In genomic region chr1:1032428-1032827, GRCh38 we compare ENCODE assay signal across 1 cellular context.
TF ChIP-seq lines count a peak whose summit lies in the region.

No MANE protein-coding gene starts in this region.

TF ChIP-seq in GM12878, 131 proteins besides CTCF, POLR2A, EP300 and RAD21 (continues in another document):
- TF ChIP-seq EZH2 (IDR thresholded peaks at IDR 0.05; ENCODE audit: borderline replicate concordance, control insufficient read depth, low read depth, low read length) (no peak), MAX (IDR thresholded peaks at IDR 0.05; ENCODE audit: low read depth, low read length) (no peak), IRF5 (IDR thresholded peaks at IDR 0.05; ENCODE audit: borderline replicate concordance) (no peak), CREM (IDR thresholded peaks at IDR 0.05; ENCODE audit: low read depth) (no peak), SREBF1 (IDR thresholded peaks at IDR 0.05; ENCODE audit: low read length) (no peak), YBX1 (IDR thresholded peaks at IDR 0.05) (no peak), TBL1XR1 (IDR thresholded peaks at IDR 0.05; ENCODE audit: low read depth, low read length) (no peak), TCF3 (IDR thresholded peaks at IDR 0.05; ENCODE audit: borderline replicate concordance, insufficient read depth, low read depth, low read length) (0 out of 2 replicates have a peak, but pooled peaks have one; percentile 12), ZNF207 (IDR thresholded peaks at IDR 0.05; ENCODE audit: borderline replicate concordance) (no peak), GATAD2B (conservative IDR thresholded peaks at IDR 0.05; ENCODE audit: low read depth) (peak; percentile 13; the same call in 1 of the 2 replicates), BCL3 (IDR thresholded peaks at IDR 0.05; ENCODE audit: borderline replicate concordance, insufficient read depth, low read depth, low read length, poor library complexity, severe bottlenecking) (no peak), MEF2B (IDR thresholded peaks at IDR 0.05; ENCODE audit: partially characterized antibody, poor library complexity, severe bottlenecking) (no peak), TCF12 (IDR thresholded peaks at IDR 0.05; ENCODE audit: low read depth, low read length) (peak; percentile 18; the same call in 1 of the 2 replicates), STAT1 (conservative IDR thresholded peaks at IDR 0.05) (no peak), PRDM15 (CRISPR knock-in tag; IDR thresholded peaks at IDR 0.05) (no peak), NFXL1 (IDR thresholded peaks at IDR 0.05; ENCODE audit: borderline replicate concordance) (no peak), RUNX3 (IDR thresholded peaks at IDR 0.05; ENCODE audit: low read length) (no peak), ASH2L (IDR thresholded peaks at IDR 0.05; ENCODE audit: borderline replicate concordance, low read depth) (no peak), POU2F2 (IDR thresholded peaks at IDR 0.05; ENCODE audit: borderline replicate concordance, low read depth, low read length) (no peak), RELB (IDR thresholded peaks at IDR 0.05; ENCODE audit: low read depth) (no peak), ZNF592 (IDR thresholded peaks at IDR 0.05) (no peak), IRF4 (IDR thresholded peaks at IDR 0.05; ENCODE audit: low read depth, low read length) (no peak), MLLT1 (IDR thresholded peaks at IDR 0.05) (0 out of 2 replicates have a peak, but pooled peaks have one; percentile 21), ZBTB40 (IDR thresholded peaks at IDR 0.05; ENCODE audit: borderline replicate concordance) (no peak), RFX5 (IDR thresholded peaks at IDR 0.05; ENCODE audit: low read depth, low read length) (no peak), DPF2 (IDR thresholded peaks at IDR 0.05) (no peak), PKNOX1 (IDR thresholded peaks at IDR 0.05) (no peak), KLF5 (IDR thresholded peaks at IDR 0.05; ENCODE audit: partially characterized antibody) (no peak), ZBTB4 (CRISPR knock-in tag; IDR thresholded peaks at IDR 0.05) (no peak)
